Comparison of ENCODE assay signal across 1 cellular context in genomic region chr3:62208385-62208784, GRCh38.
TF ChIP-seq lines count a peak whose summit lies in the region.

No MANE protein-coding gene starts in this region.

TF ChIP-seq in GM12878, 131 proteins besides CTCF, POLR2A, EP300 and RAD21 (continued from another document):
- TF ChIP-seq ZBTB40 (IDR thresholded peaks at IDR 0.05; ENCODE audit: borderline replicate concordance) (no peak), MEF2B (IDR thresholded peaks at IDR 0.05; ENCODE audit: partially characterized antibody, poor library complexity, severe bottlenecking) (no peak), MEF2A (IDR thresholded peaks at IDR 0.05; ENCODE audit: insufficient read depth, low read depth, low read length) (no peak), DPF2 (IDR thresholded peaks at IDR 0.05) (no peak), ATF7 (IDR thresholded peaks at IDR 0.05; ENCODE audit: low read depth) (no peak), SMAD5 (IDR thresholded peaks at IDR 0.05; ENCODE audit: low read depth) (no peak), SMAD1 (IDR thresholded peaks at IDR 0.05; ENCODE audit: low read depth, partially characterized antibody) (no peak), SIN3A (IDR thresholded peaks at IDR 0.05; ENCODE audit: low read depth, low read length) (no peak), IRF3 (IDR thresholded peaks at IDR 0.05) (no peak)
